ENCODE assay signal across 8 cellular contexts in the genomic region with DNA sequence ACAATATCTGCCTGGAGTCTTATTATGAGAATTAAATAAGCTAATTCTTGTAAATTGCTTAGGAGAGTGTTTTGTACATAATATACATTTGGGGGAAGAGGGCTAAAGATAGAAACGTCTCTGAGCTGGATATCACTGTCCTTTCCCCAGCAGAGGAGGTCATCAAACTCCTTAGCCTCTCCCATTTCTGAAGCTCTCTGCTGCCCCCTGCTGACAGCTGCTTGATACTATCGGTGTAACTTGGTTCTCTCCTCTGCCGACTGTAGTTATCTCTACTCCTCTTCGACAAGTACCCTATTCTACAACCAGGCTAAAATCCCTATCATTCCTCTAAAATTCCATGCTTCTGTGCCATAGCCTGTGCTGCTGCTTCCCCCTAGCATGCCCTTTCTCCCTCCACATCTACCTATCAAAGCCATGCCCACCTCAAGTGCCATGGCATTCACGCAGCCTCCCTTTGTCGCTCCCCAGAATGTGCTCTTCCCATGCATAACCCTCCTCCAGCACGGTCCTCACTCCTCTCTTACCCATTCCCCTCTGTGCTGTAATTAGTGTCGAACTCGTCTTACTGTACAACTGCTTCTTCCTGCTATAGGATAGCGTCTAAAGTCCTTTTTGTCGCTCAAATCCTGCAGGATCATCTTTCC.
DNase-seq lines count a peak whose midpoint lies in the region; TF ChIP-seq lines count a peak whose summit lies in the region.

No MANE protein-coding gene starts in this region.

- H3K36me3 ChIP-seq in KMS-11 (ENCODE audit: insufficient read depth) (no peaks in the 10 kb centered on the region), osteoblast (ENCODE audit: insufficient read depth, low read length) (no peaks in the 10 kb centered on the region), tibial nerve (peaks cover 0 to 7% (median 0%) of the 10 kb centered on the region in 3 donors)

- no peak for TF ChIP-seq POLR2A in tibial nerve (IDR thresholded peaks at IDR 0.05)

- H3K27me3 ChIP-seq in KMS-11 (ENCODE audit: insufficient read depth, low read depth) (no peaks in the 10 kb centered on the region), osteoblast (ENCODE audit: insufficient read depth, low read length) (no peaks in the 10 kb centered on the region), tibial nerve (no peaks in the 10 kb centered on the region)

- H4K20me1 ChIP-seq in KMS-11 (ENCODE audit: insufficient read depth), result no peaks in the 10 kb centered on the region
- H4K20me1 ChIP-seq in osteoblast (ENCODE audit: insufficient read depth, low read length), result no peaks in the 10 kb centered on the region

- H3K9ac ChIP-seq in KMS-11, result no peak overlapping the region

- no peak overlapping the region for H2AFZ ChIP-seq in KMS-11 (ENCODE audit: low read depth)
- no peak overlapping the region for H2AFZ ChIP-seq in osteoblast (ENCODE audit: low read length)

- peak; percentile 87 for DNase-seq in GM03348 (ENCODE audit: low spot score)
- peak; percentile 52 for DNase-seq in GOT3 (lab: John Stamatoyannopoulos, UW)
- DNase-seq in RPMI7951 (ENCODE audit: low read depth), result peak; percentile 73
- DNase-seq in activated T-helper 1 cell treated with anti-CD3 and anti-CD28 coated beads, Interleukin-2, amount 50 U/mL, for 16 hours (ENCODE audit: low read depth in 1 of 2, low spot score in 1 of 2), result peak; percentile 52 to 71
- DNase-seq in foreskin melanocyte, result peak; percentile 70
- peak; percentile 90 for DNase-seq in osteoblast (ENCODE audit: insufficient read length, low spot score, missing footprints)
- peak; percentile 58 to 84 for DNase-seq in tibial nerve (ENCODE audit: low spot score in 2 of 2)

- H3K27ac ChIP-seq in KMS-11 (no peak overlapping the region), osteoblast (ENCODE audit: low read depth, low read length) (no peak overlapping the region), tibial nerve (no peak overlapping the region)

- H3K4me1 ChIP-seq in KMS-11 (ENCODE audit: low read depth, poor library complexity, severe bottlenecking) (no peaks in the 10 kb centered on the region), osteoblast (ENCODE audit: insufficient read depth, low read length) (no peaks in the 10 kb centered on the region), tibial nerve (peaks cover 0 to 3% (median 0%) of the 10 kb centered on the region in 4 donors)

- H3K9me3 ChIP-seq in osteoblast (ENCODE audit: low read depth, low read length) (no peaks in the 10 kb centered on the region), tibial nerve (no peaks in the 10 kb centered on the region)

- H3K79me2 ChIP-seq in KMS-11 (ENCODE audit: insufficient read depth, low read depth) (no peaks in the 10 kb centered on the region), osteoblast (ENCODE audit: insufficient read depth, low read length) (no peaks in the 10 kb centered on the region)

- H3K4me3 ChIP-seq in KMS-11 (IDR thresholded peaks at IDR 0.05; ENCODE audit: insufficient read depth, low read depth, low read length) (no peak overlapping the region), osteoblast (ENCODE audit: insufficient read depth, low read length) (no peak overlapping the region), tibial nerve (no peak overlapping the region)

- TF ChIP-seq EP300 in tibial nerve (IDR thresholded peaks at IDR 0.05), result no peak

- TF ChIP-seq CTCF in KMS-11 (conservative IDR thresholded peaks at IDR 0.05; ENCODE audit: low read depth, low read length) (peak; percentile 86), osteoblast (IDR thresholded peaks at IDR 0.05; ENCODE audit: extremely low read depth, low read depth, low read length) (peak; percentile 90), tibial nerve (IDR thresholded peaks at IDR 0.05) (peak; percentile 61 to 85 (median 64))

- 48 to 51% methylated on average over 11 of the region's 11 CpGs for WGBS in tibial nerve, 2 donors

- no peak overlapping the region for H3K4me2 ChIP-seq in KMS-11
- H3K4me2 ChIP-seq in osteoblast (ENCODE audit: insufficient read depth, low read length), result peak overlapping the region; percentile 35
